16 cellular contexts compared by ENCODE assay signal in genomic region chr20:17935186-17935585, GRCh38.
"Had no signal": no experiment of that assay in that cellular context is flagged by ENCODE, and none has a peak within 500 bp of the region (broad histone marks: within the 10 kb centered on the region; RNA-seq: fewer than 3 reads in every experiment).

No MANE protein-coding gene starts in this region.

- H3K36me3 ChIP-seq: lower lobe of right lung, prostate gland had no signal

- DNase-seq: activated CD4-positive, alpha-beta T cell treated with anti-CD3 and anti-CD28 coated beads, Interleukin-2, amount 10 ng/mL, durations not matched to agents 7 days and 5 days; activated CD4-positive, CD25-positive, alpha-beta regulatory T cell; activated CD8-positive, alpha-beta memory T cell treated with anti-CD3 and anti-CD28 coated beads for 24 hours; activated naive CD4-positive, alpha-beta T cell treated with anti-CD3 and anti-CD28 coated beads, Interleukin-2, amount 10 ng/mL, durations not matched to agents 7 days and 5 days; hippocampal formation; lower lobe of right lung; naive thymus-derived CD4-positive, alpha-beta T cell; nucleus accumbens; stimulated activated CD4-positive, alpha-beta T cell treated with anti-CD3 and anti-CD28 coated beads, Interleukin-2, amount 100 ng/mL, for 24 hours; stimulated activated naive B cell treated with anti-CD40 and anti-IgM and Interleukin-4, amounts not matched to agents 10 μg/mL and 1 μg/mL and 100 μg/mL, for 72 hours; substantia nigra; trophoblast cell had no signal

- H3K27me3 Mint-ChIP-seq: activated CD4-positive, alpha-beta T cell treated with anti-CD3 and anti-CD28 coated beads, Interleukin-2, amount 10 ng/mL, durations not matched to agents 7 days and 5 days; naive thymus-derived CD4-positive, alpha-beta T cell had no signal

- H3K4me3 Mint-ChIP-seq: activated CD4-positive, alpha-beta T cell treated with anti-CD3 and anti-CD28 coated beads, Interleukin-2, amount 10 ng/mL, durations not matched to agents 7 days and 5 days; activated naive CD4-positive, alpha-beta T cell treated with anti-CD3 and anti-CD28 coated beads, Interleukin-2, amount 10 ng/mL, durations not matched to agents 7 days and 5 days; dendritic cell treated with granulocyte-macrophage colony-stimulating factor and Interleukin-4, amounts not matched to agents 40 ng/mL and 50 ng/mL, for 4 days; naive thymus-derived CD4-positive, alpha-beta T cell; stimulated activated naive B cell treated with anti-CD40 and anti-IgM and Interleukin-4, amounts not matched to agents 10 μg/mL and 1 μg/mL and 100 μg/mL, for 72 hours; T-helper 1 cell treated with Interleukin-12 subunit alpha and Interleukin-12 subunit beta and Interleukin-4 antibody, amounts not matched to agents 30 μg/mL and 1 μg/mL, for 36 hours had no signal

- H3K27ac Mint-ChIP-seq: activated CD4-positive, alpha-beta T cell treated with anti-CD3 and anti-CD28 coated beads, Interleukin-2, amount 10 ng/mL, durations not matched to agents 7 days and 5 days; activated naive CD4-positive, alpha-beta T cell treated with anti-CD3 and anti-CD28 coated beads, Interleukin-2, amount 10 ng/mL, durations not matched to agents 7 days and 5 days; dendritic cell treated with granulocyte-macrophage colony-stimulating factor and Interleukin-4, amounts not matched to agents 40 ng/mL and 50 ng/mL, for 4 days; stimulated activated naive B cell treated with anti-CD40 and anti-IgM and Interleukin-4, amounts not matched to agents 10 μg/mL and 1 μg/mL and 100 μg/mL, for 72 hours; T-helper 1 cell treated with Interleukin-12 subunit alpha and Interleukin-12 subunit beta and Interleukin-4 antibody, amounts not matched to agents 30 μg/mL and 1 μg/mL, for 36 hours had no signal

- H3K27ac ChIP-seq: lower lobe of right lung had no signal

- H3K9me3 ChIP-seq: lower lobe of right lung, prostate gland had no signal

- H3K4me3 ChIP-seq: lower lobe of right lung, prostate gland had no signal

- H3K4me1 ChIP-seq: prostate gland had no signal

- ATAC-seq: lower lobe of right lung; naive thymus-derived CD4-positive, alpha-beta T cell; sciatic nerve; stimulated activated naive B cell treated with anti-CD40 and anti-IgM and Interleukin-4, amounts not matched to agents 10 μg/mL and 1 μg/mL and 100 μg/mL, for 72 hours had no signal

- H3K9me3 Mint-ChIP-seq: activated CD4-positive, alpha-beta T cell treated with anti-CD3 and anti-CD28 coated beads, Interleukin-2, amount 10 ng/mL, durations not matched to agents 7 days and 5 days; activated naive CD4-positive, alpha-beta T cell treated with anti-CD3 and anti-CD28 coated beads, Interleukin-2, amount 10 ng/mL, durations not matched to agents 7 days and 5 days; dendritic cell treated with granulocyte-macrophage colony-stimulating factor and Interleukin-4, amounts not matched to agents 40 ng/mL and 50 ng/mL, for 4 days had no signal
